ENCODE assay signal across 11 cellular contexts in genomic region chr3:144028798-144029411, GRCh38. TPM values are rescaled to one million over a fixed set of nuclear protein-coding genes. Genes with fewer than 3 reads are reported as not detected.
A peak's percentile ranks its signal among the peaks of the same experiment; 100 is the strongest.
DNase-seq lines count a peak whose midpoint lies in the region; ATAC-seq and TF ChIP-seq lines count a peak whose summit lies in the region.
"Had no signal": no experiment of that assay in that cellular context is flagged by ENCODE, and none has a peak within 500 bp of the region (broad histone marks: within the 10 kb centered on the region; RNA-seq: fewer than 3 reads in every experiment).

No MANE protein-coding gene starts in this region.

- H3K9me3 Mint-ChIP-seq in activated T-helper 1 cell treated with anti-CD3 and anti-CD28 coated beads, Interleukin-12 subunit alpha, Interleukin-12 subunit beta, Interleukin-2, Interleukin-4 antibody, amounts not matched to agents 30 ng/mL and 10 ng/mL and 1 ng/mL, durations not matched to agents 14 hours and 24 hours and 36 hours = no peaks in the 10 kb centered on the region
- H3K9me3 Mint-ChIP-seq: activated T-cell treated with anti-CD3 and anti-CD28 coated beads, Interleukin-2, amount 50 U/mL, for 24 hours had no signal

- no peak overlapping the region for H3K27ac ChIP-seq in right atrium auricular region
- peak overlapping the region; percentile 77 for H3K27ac ChIP-seq in temporal lobe (ENCODE audit: low read depth, low read length)
- H3K27ac ChIP-seq: 22Rv1, PC-9 had no signal

- H3K4me3 Mint-ChIP-seq in activated T-helper 1 cell treated with anti-CD3 and anti-CD28 coated beads, Interleukin-12 subunit alpha, Interleukin-12 subunit beta, Interleukin-2, Interleukin-4 antibody, amounts not matched to agents 30 ng/mL and 10 ng/mL and 1 ng/mL, durations not matched to agents 14 hours and 24 hours and 36 hours = no peak overlapping the region
- H3K4me3 Mint-ChIP-seq: activated T-cell treated with anti-CD3 and anti-CD28 coated beads, Interleukin-2, amount 50 U/mL, for 24 hours had no signal

- intact Hi-C loops in Right ventricle myocardium inferior (cut with DNase I) = no loop called here
- intact Hi-C loops in activated T-helper 1 cell treated with anti-CD3 and anti-CD28 coated beads, Interleukin-12 subunit alpha, Interleukin-12 subunit beta, Interleukin-2, Interleukin-4 antibody, amounts not matched to agents 30 ng/mL and 10 ng/mL and 1 ng/mL, durations not matched to agents 14 hours and 24 hours and 36 hours (cut with micrococcal nuclease) = no loop called here

- no peaks in the 10 kb centered on the region for H3K9me3 ChIP-seq in right atrium auricular region

- H3K4me1 Mint-ChIP-seq in activated T-helper 1 cell treated with anti-CD3 and anti-CD28 coated beads, Interleukin-12 subunit alpha, Interleukin-12 subunit beta, Interleukin-2, Interleukin-4 antibody, amounts not matched to agents 30 ng/mL and 10 ng/mL and 1 ng/mL, durations not matched to agents 14 hours and 24 hours and 36 hours (ENCODE audit: low read depth) = peaks cover 12% of the 10 kb centered on the region

- H3K4me1 ChIP-seq in right atrium auricular region = no peaks in the 10 kb centered on the region

- DNase-seq in Right ventricle myocardium inferior (ENCODE audit: missing footprints) (no peak), right atrium auricular region (ENCODE audit: low spot score) (no peak), NOMO-1 treated with DMSO at 0.1 percent for 48 hours (lab: John Stamatoyannopoulos, UW; ENCODE audit: unreplicated experiment) (peak; percentile 96), DMS79 treated with DMSO at 0.1 percent for 48 hours (lab: John Stamatoyannopoulos, UW) (no peak), iPS-NIHi7 (ENCODE audit: extremely low spot score) (no peak)
- DNase-seq in activated T-helper 1 cell treated with anti-CD3 and anti-CD28 coated beads, Interleukin-12 subunit alpha, Interleukin-12 subunit beta, Interleukin-2, Interleukin-4 antibody, amounts not matched to agents 30 ng/mL and 10 ng/mL and 1 ng/mL, durations not matched to agents 14 hours and 24 hours and 36 hours (ENCODE audit: low spot score) = no peak
- DNase-seq: activated T-cell treated with anti-CD3 and anti-CD28 coated beads, Interleukin-2, amount 50 U/mL, for 24 hours; PC-9 had no signal

- no peaks in the 10 kb centered on the region for H3K36me3 ChIP-seq in right atrium auricular region

- H3K27me3 Mint-ChIP-seq in activated T-helper 1 cell treated with anti-CD3 and anti-CD28 coated beads, Interleukin-12 subunit alpha, Interleukin-12 subunit beta, Interleukin-2, Interleukin-4 antibody, amounts not matched to agents 30 ng/mL and 10 ng/mL and 1 ng/mL, durations not matched to agents 14 hours and 24 hours and 36 hours (ENCODE audit: insufficient read depth) = peaks cover 9% of the 10 kb centered on the region
- H3K27me3 Mint-ChIP-seq: activated T-cell treated with anti-CD3 and anti-CD28 coated beads, Interleukin-2, amount 50 U/mL, for 24 hours had no signal

- H3K27me3 ChIP-seq in right atrium auricular region = no peaks in the 10 kb centered on the region

- H3K36me3 Mint-ChIP-seq in activated T-helper 1 cell treated with anti-CD3 and anti-CD28 coated beads, Interleukin-12 subunit alpha, Interleukin-12 subunit beta, Interleukin-2, Interleukin-4 antibody, amounts not matched to agents 30 ng/mL and 10 ng/mL and 1 ng/mL, durations not matched to agents 14 hours and 24 hours and 36 hours (ENCODE audit: low read depth) = no peaks in the 10 kb centered on the region

- no peak overlapping the region for H3K4me3 ChIP-seq in right atrium auricular region
- H3K4me3 ChIP-seq: PC-9 had no signal

- no peak overlapping the region for H3K27ac Mint-ChIP-seq in activated T-helper 1 cell treated with anti-CD3 and anti-CD28 coated beads, Interleukin-12 subunit alpha, Interleukin-12 subunit beta, Interleukin-2, Interleukin-4 antibody, amounts not matched to agents 30 ng/mL and 10 ng/mL and 1 ng/mL, durations not matched to agents 14 hours and 24 hours and 36 hours
- H3K27ac Mint-ChIP-seq: activated T-cell treated with anti-CD3 and anti-CD28 coated beads, Interleukin-2, amount 50 U/mL, for 24 hours had no signal

- ATAC-seq in Right ventricle myocardium inferior (peak; percentile 46), HG02938 (IDR thresholded peaks at IDR 0.05; ENCODE audit: unreplicated experiment) (peak; percentile 77)

- no peak for TF ChIP-seq CTCF in right atrium auricular region (IDR thresholded peaks at IDR 0.05)

RNA-seq across cellular contexts. Expression of gene DIPK2A, which starts 57.3 kb away (rescaled TPM):
- total RNA-seq in Right ventricle myocardium inferior (9.0 TPM), right atrium auricular region (10 to 100 TPM; 10.0 to 21.5 TPM), temporal lobe (30.5 TPM)
- 16.9 and 17.7 TPM in 2 replicates for total RNA-seq in activated T-helper 1 cell treated with anti-CD3 and anti-CD28 coated beads, Interleukin-12 subunit alpha, Interleukin-12 subunit beta, Interleukin-2, Interleukin-4 antibody, amounts not matched to agents 30 ng/mL and 10 ng/mL and 1 ng/mL, durations not matched to agents 14 hours and 24 hours and 36 hours
